In the genomic region with DNA sequence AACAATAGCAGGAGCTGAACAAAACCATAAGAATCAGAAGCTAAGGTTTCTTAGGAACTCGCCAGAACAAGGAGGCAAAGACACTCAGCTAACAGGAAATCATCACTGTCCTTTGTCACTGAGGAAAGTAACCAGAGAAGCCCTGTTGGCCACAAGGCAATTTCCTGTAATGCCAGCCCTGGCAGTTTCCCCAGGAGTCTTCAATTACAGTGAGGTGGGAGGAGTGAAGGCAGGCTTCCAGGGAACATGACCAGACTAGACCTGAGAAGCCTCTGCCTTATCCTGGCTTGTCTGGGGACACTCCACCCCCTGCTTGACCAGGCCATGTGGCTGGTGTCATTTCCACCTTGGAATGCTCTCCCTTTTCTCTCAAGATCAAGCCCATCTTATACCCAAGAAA, we compare ENCODE assay signal across 9 cellular contexts.
DNase-seq lines count a peak whose midpoint lies in the region; ATAC-seq and TF ChIP-seq lines count a peak whose summit lies in the region.
"Had no signal": no experiment of that assay in that cellular context is flagged by ENCODE, and none has a peak within 500 bp of the region (broad histone marks: within the 10 kb centered on the region; RNA-seq: fewer than 3 reads in every experiment).

No MANE protein-coding gene starts in this region.

- no peak overlapping the region for H3K4me3 Mint-ChIP-seq in activated T-helper 2 cell treated with anti-CD3 and anti-CD28 coated beads, Interferon-gamma antibody, Interleukin-2, Interleukin-4, amounts not matched to agents 10 μg/mL and 5 μg/mL and 100 μg/mL, durations not matched to agents 14 hours and 24 hours and 36 hours (ENCODE audit: low read depth)
- no peak overlapping the region for H3K4me3 Mint-ChIP-seq in natural killer cell
- H3K4me3 Mint-ChIP-seq: activated CD4-positive, alpha-beta T cell treated with anti-CD3 and anti-CD28 coated beads, Interleukin-2, amount 10 ng/mL, durations not matched to agents 7 days and 5 days had no signal

- intact Hi-C loops in activated T-helper 2 cell treated with anti-CD3 and anti-CD28 coated beads, Interferon-gamma antibody, Interleukin-2, Interleukin-4, amounts not matched to agents 10 μg/mL and 5 μg/mL and 100 μg/mL, durations not matched to agents 14 hours and 24 hours and 36 hours (cut with micrococcal nuclease), result no loop called here
- intact Hi-C loops in natural killer cell (cut with micrococcal nuclease), result no loop called here

- H3K4me1 Mint-ChIP-seq in activated T-helper 2 cell treated with anti-CD3 and anti-CD28 coated beads, Interferon-gamma antibody, Interleukin-2, Interleukin-4, amounts not matched to agents 10 μg/mL and 5 μg/mL and 100 μg/mL, durations not matched to agents 14 hours and 24 hours and 36 hours (ENCODE audit: low read depth), result no peaks in the 10 kb centered on the region
- H3K4me1 Mint-ChIP-seq in natural killer cell, result no peaks in the 10 kb centered on the region
- H3K4me1 Mint-ChIP-seq: activated CD4-positive, alpha-beta T cell treated with anti-CD3 and anti-CD28 coated beads, Interleukin-2, amount 10 ng/mL, durations not matched to agents 7 days and 5 days had no signal

- no peaks in the 10 kb centered on the region for H3K36me3 Mint-ChIP-seq in activated T-helper 2 cell treated with anti-CD3 and anti-CD28 coated beads, Interferon-gamma antibody, Interleukin-2, Interleukin-4, amounts not matched to agents 10 μg/mL and 5 μg/mL and 100 μg/mL, durations not matched to agents 14 hours and 24 hours and 36 hours (ENCODE audit: low read depth)
- no peaks in the 10 kb centered on the region for H3K36me3 Mint-ChIP-seq in natural killer cell

- H3K9me3 Mint-ChIP-seq in activated T-helper 2 cell treated with anti-CD3 and anti-CD28 coated beads, Interferon-gamma antibody, Interleukin-2, Interleukin-4, amounts not matched to agents 10 μg/mL and 5 μg/mL and 100 μg/mL, durations not matched to agents 14 hours and 24 hours and 36 hours, result no peaks in the 10 kb centered on the region
- no peaks in the 10 kb centered on the region for H3K9me3 Mint-ChIP-seq in natural killer cell
- H3K9me3 Mint-ChIP-seq: activated CD4-positive, alpha-beta T cell treated with anti-CD3 and anti-CD28 coated beads, Interleukin-2, amount 10 ng/mL, durations not matched to agents 7 days and 5 days had no signal

- H3K27me3 Mint-ChIP-seq in activated T-helper 2 cell treated with anti-CD3 and anti-CD28 coated beads, Interferon-gamma antibody, Interleukin-2, Interleukin-4, amounts not matched to agents 10 μg/mL and 5 μg/mL and 100 μg/mL, durations not matched to agents 14 hours and 24 hours and 36 hours (ENCODE audit: low read depth), result no peaks in the 10 kb centered on the region
- H3K27me3 Mint-ChIP-seq in natural killer cell (ENCODE audit: low read depth in 2 of 2), result peaks cover 3 to 7% of the 10 kb centered on the region in 2 donors
- H3K27me3 Mint-ChIP-seq: activated CD4-positive, alpha-beta T cell treated with anti-CD3 and anti-CD28 coated beads, Interleukin-2, amount 10 ng/mL, durations not matched to agents 7 days and 5 days had no signal

- no peak overlapping the region for H3K27ac Mint-ChIP-seq in activated T-helper 2 cell treated with anti-CD3 and anti-CD28 coated beads, Interferon-gamma antibody, Interleukin-2, Interleukin-4, amounts not matched to agents 10 μg/mL and 5 μg/mL and 100 μg/mL, durations not matched to agents 14 hours and 24 hours and 36 hours
- no peak overlapping the region for H3K27ac Mint-ChIP-seq in natural killer cell
- H3K27ac Mint-ChIP-seq: activated CD4-positive, alpha-beta T cell treated with anti-CD3 and anti-CD28 coated beads, Interleukin-2, amount 10 ng/mL, durations not matched to agents 7 days and 5 days had no signal

- no peak for TF ChIP-seq CTCF in natural killer cell (IDR thresholded peaks at IDR 0.05)

- DNase-seq in EL, result peak; percentile 67
- peak; percentile 85 for DNase-seq in NCI-H2029 (lab: John Stamatoyannopoulos, UW)
- peak; percentile 36 for DNase-seq in dermis blood vessel endothelial cell
- DNase-seq in myocyte (ENCODE audit: low read depth), result peak; percentile 94
- DNase-seq in activated T-helper 2 cell treated with anti-CD3 and anti-CD28 coated beads, Interferon-gamma antibody, Interleukin-2, Interleukin-4, amounts not matched to agents 10 μg/mL and 5 μg/mL and 100 μg/mL, durations not matched to agents 14 hours and 24 hours and 36 hours (ENCODE audit: low spot score), result no peak
- DNase-seq in natural killer cell, result no peak
- no peak for DNase-seq in GM19238 (ENCODE audit: insufficient read length, low spot score)
- DNase-seq: activated CD4-positive, alpha-beta T cell treated with anti-CD3 and anti-CD28 coated beads, Interleukin-2, amount 10 ng/mL, durations not matched to agents 7 days and 5 days had no signal

- ATAC-seq in natural killer cell, result no peak
- ATAC-seq in GM18517 (IDR thresholded peaks at IDR 0.05; ENCODE audit: unreplicated experiment), result no peak

Comparison
In these comparisons a context has a peak if more than half of its experiments do, and no peak if none do; other contexts are left out.
1. DNase-seq: peak in EL (single experiment), NCI-H2029 (single experiment), dermis blood vessel endothelial cell (single experiment) and myocyte (single experiment); none in activated T-helper 2 cell treated with anti-CD3 and anti-CD28 coated beads, Interferon-gamma antibody, Interleukin-2, Interleukin-4, amounts not matched to agents 10 μg/mL and 5 μg/mL and 100 μg/mL, durations not matched to agents 14 hours and 24 hours and 36 hours (single experiment), natural killer cell (single experiment) and GM19238 (single experiment).